1 cellular context compared by ENCODE assay signal in genomic region chr11:2301631-2302272, GRCh38.
TF ChIP-seq lines count a peak whose summit lies in the region.

Gene C11orf21, minus strand, starts transcription at chr11:2301918. Its CDS starts 110 bp downstream, at chr11:2301808.
A gene with protein sequence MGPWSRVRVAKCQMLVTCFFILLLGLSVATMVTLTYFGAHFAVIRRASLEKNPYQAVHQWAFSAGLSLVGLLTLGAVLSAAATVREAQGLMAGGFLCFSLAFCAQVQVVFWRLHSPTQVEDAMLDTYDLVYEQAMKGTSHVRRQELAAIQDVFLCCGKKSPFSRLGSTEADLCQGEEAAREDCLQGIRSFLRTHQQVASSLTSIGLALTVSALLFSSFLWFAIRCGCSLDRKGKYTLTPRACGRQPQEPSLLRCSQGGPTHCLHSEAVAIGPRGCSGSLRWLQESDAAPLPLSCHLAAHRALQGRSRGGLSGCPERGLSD (plus strand): TSS chr11:2302013. CDS start chr11:2302150, 137 bp downstream.

TF ChIP-seq in K562, 482 proteins besides CTCF, POLR2A, EP300 and RAD21 (continued from another document and continues in another):
- TF ChIP-seq XRCC4 (IDR thresholded peaks at IDR 0.05; ENCODE audit: extremely low read depth, insufficient read depth, insufficient read length): no peak
- TF ChIP-seq MYC (IDR thresholded peaks at IDR 0.05; ENCODE audit: low read depth, low read length): no peak
- TF ChIP-seq MYC (CRISPR knock-in tag; IDR thresholded peaks at IDR 0.05; ENCODE audit: borderline replicate concordance, low read depth): no peak
- no peak for TF ChIP-seq ZNF79 (CRISPR knock-in tag; IDR thresholded peaks at IDR 0.05; ENCODE audit: low read depth)
- TF ChIP-seq FUS (optimal IDR thresholded peaks at IDR 0.05; ENCODE audit: low read depth, low read length): no peak
- TF ChIP-seq GATA2 (CRISPR knock-in tag; IDR thresholded peaks at IDR 0.05): no peak
- no peak for TF ChIP-seq CHD4 (IDR thresholded peaks at IDR 0.05; ENCODE audit: insufficient read depth, insufficient replicate concordance, low read depth, low read length, poor library complexity, severe bottlenecking)
- TF ChIP-seq ARID1B (IDR thresholded peaks at IDR 0.05): 0 out of 2 replicates have a peak, but pooled peaks have one; percentile 16
- TF ChIP-seq ZBTB33 (CRISPR knock-in tag; IDR thresholded peaks at IDR 0.05): no peak
- no peak for TF ChIP-seq SRSF7 (optimal IDR thresholded peaks at IDR 0.05; ENCODE audit: low read depth, low read length)
- TF ChIP-seq ARHGAP35 (IDR thresholded peaks at IDR 0.05; ENCODE audit: partially characterized antibody): no peak
- no peak for TF ChIP-seq SMC3 (conservative IDR thresholded peaks at IDR 0.05; ENCODE audit: insufficient read depth, low read depth, low read length)
- no peak for TF ChIP-seq MXI1 (IDR thresholded peaks at IDR 0.05; ENCODE audit: low read depth, low read length)
- TF ChIP-seq POLR3G (IDR thresholded peaks at IDR 0.05; ENCODE audit: extremely low read depth, insufficient read length, insufficient replicate concordance): no peak
- TF ChIP-seq TEAD4 (IDR thresholded peaks at IDR 0.05; ENCODE audit: low read length): peak; percentile 47; the same call in 1 of the 2 replicates
- no peak for TF ChIP-seq TEAD4 (CRISPR knock-in tag; IDR thresholded peaks at IDR 0.05; ENCODE audit: borderline replicate concordance)
- no peak for TF ChIP-seq PHF8 (IDR thresholded peaks at IDR 0.05; ENCODE audit: borderline replicate concordance, low read length)
- no peak for TF ChIP-seq RBM17 (IDR thresholded peaks at IDR 0.05; ENCODE audit: borderline replicate concordance, low read depth, low read length)
- TF ChIP-seq, protein P1, sequence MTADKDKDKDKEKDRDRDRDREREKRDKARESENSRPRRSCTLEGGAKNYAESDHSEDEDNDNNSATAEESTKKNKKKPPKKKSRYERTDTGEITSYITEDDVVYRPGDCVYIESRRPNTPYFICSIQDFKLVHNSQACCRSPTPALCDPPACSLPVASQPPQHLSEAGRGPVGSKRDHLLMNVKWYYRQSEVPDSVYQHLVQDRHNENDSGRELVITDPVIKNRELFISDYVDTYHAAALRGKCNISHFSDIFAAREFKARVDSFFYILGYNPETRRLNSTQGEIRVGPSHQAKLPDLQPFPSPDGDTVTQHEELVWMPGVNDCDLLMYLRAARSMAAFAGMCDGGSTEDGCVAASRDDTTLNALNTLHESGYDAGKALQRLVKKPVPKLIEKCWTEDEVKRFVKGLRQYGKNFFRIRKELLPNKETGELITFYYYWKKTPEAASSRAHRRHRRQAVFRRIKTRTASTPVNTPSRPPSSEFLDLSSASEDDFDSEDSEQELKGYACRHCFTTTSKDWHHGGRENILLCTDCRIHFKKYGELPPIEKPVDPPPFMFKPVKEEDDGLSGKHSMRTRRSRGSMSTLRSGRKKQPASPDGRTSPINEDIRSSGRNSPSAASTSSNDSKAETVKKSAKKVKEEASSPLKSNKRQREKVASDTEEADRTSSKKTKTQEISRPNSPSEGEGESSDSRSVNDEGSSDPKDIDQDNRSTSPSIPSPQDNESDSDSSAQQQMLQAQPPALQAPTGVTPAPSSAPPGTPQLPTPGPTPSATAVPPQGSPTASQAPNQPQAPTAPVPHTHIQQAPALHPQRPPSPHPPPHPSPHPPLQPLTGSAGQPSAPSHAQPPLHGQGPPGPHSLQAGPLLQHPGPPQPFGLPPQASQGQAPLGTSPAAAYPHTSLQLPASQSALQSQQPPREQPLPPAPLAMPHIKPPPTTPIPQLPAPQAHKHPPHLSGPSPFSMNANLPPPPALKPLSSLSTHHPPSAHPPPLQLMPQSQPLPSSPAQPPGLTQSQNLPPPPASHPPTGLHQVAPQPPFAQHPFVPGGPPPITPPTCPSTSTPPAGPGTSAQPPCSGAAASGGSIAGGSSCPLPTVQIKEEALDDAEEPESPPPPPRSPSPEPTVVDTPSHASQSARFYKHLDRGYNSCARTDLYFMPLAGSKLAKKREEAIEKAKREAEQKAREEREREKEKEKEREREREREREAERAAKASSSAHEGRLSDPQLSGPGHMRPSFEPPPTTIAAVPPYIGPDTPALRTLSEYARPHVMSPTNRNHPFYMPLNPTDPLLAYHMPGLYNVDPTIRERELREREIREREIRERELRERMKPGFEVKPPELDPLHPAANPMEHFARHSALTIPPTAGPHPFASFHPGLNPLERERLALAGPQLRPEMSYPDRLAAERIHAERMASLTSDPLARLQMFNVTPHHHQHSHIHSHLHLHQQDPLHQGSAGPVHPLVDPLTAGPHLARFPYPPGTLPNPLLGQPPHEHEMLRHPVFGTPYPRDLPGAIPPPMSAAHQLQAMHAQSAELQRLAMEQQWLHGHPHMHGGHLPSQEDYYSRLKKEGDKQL (CRISPR knock-in tag; IDR thresholded peaks at IDR 0.05; ENCODE audit: borderline replicate concordance): no peak
- peak; percentile 20; the same call in 1 of the 2 replicates for TF ChIP-seq FOXP4 (CRISPR knock-in tag; IDR thresholded peaks at IDR 0.05; ENCODE audit: borderline replicate concordance)
- TF ChIP-seq, protein P2, sequence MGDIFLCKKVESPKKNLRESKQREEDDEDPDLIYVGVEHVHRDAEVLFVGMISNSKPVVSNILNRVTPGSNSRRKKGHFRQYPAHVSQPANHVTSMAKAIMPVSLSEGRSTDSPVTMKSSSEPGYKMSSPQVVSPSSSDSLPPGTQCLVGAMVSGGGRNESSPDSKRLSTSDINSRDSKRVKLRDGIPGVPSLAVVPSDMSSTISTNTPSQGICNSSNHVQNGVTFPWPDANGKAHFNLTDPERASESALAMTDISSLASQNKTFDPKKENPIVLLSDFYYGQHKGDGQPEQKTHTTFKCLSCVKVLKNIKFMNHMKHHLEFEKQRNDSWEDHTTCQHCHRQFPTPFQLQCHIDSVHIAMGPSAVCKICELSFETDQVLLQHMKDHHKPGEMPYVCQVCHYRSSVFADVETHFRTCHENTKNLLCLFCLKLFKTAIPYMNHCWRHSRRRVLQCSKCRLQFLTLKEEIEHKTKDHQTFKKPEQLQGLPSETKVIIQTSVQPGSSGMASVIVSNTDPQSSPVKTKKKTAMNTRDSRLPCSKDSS (IDR thresholded peaks at IDR 0.05; ENCODE audit: low read depth, partially characterized antibody): no peak
- TF ChIP-seq SREBF2 (CRISPR knock-in tag; IDR thresholded peaks at IDR 0.05): no peak
- no peak for TF ChIP-seq L3MBTL2 (IDR thresholded peaks at IDR 0.05)
- no peak for TF ChIP-seq ZNF146 (CRISPR knock-in tag; IDR thresholded peaks at IDR 0.05; ENCODE audit: unreplicated experiment)
- no peak for TF ChIP-seq E2F1 (CRISPR knock-in tag; IDR thresholded peaks at IDR 0.05)
- TF ChIP-seq ZNF695 (CRISPR knock-in tag; IDR thresholded peaks at IDR 0.05): no peak
- TF ChIP-seq HDAC6 (IDR thresholded peaks at IDR 0.05; ENCODE audit: low read depth, low read length): no peak
- no peak for TF ChIP-seq MTA3 (IDR thresholded peaks at IDR 0.05; ENCODE audit: borderline replicate concordance)
- no peak for TF ChIP-seq CGGBP1 (CRISPR knock-in tag; IDR thresholded peaks at IDR 0.05)
- no peak for TF ChIP-seq MECOM (CRISPR knock-in tag; IDR thresholded peaks at IDR 0.05)
- TF ChIP-seq HDGF (IDR thresholded peaks at IDR 0.05): peak; percentile 33; the same call in 1 of the 2 replicates
- TF ChIP-seq, protein P3, sequence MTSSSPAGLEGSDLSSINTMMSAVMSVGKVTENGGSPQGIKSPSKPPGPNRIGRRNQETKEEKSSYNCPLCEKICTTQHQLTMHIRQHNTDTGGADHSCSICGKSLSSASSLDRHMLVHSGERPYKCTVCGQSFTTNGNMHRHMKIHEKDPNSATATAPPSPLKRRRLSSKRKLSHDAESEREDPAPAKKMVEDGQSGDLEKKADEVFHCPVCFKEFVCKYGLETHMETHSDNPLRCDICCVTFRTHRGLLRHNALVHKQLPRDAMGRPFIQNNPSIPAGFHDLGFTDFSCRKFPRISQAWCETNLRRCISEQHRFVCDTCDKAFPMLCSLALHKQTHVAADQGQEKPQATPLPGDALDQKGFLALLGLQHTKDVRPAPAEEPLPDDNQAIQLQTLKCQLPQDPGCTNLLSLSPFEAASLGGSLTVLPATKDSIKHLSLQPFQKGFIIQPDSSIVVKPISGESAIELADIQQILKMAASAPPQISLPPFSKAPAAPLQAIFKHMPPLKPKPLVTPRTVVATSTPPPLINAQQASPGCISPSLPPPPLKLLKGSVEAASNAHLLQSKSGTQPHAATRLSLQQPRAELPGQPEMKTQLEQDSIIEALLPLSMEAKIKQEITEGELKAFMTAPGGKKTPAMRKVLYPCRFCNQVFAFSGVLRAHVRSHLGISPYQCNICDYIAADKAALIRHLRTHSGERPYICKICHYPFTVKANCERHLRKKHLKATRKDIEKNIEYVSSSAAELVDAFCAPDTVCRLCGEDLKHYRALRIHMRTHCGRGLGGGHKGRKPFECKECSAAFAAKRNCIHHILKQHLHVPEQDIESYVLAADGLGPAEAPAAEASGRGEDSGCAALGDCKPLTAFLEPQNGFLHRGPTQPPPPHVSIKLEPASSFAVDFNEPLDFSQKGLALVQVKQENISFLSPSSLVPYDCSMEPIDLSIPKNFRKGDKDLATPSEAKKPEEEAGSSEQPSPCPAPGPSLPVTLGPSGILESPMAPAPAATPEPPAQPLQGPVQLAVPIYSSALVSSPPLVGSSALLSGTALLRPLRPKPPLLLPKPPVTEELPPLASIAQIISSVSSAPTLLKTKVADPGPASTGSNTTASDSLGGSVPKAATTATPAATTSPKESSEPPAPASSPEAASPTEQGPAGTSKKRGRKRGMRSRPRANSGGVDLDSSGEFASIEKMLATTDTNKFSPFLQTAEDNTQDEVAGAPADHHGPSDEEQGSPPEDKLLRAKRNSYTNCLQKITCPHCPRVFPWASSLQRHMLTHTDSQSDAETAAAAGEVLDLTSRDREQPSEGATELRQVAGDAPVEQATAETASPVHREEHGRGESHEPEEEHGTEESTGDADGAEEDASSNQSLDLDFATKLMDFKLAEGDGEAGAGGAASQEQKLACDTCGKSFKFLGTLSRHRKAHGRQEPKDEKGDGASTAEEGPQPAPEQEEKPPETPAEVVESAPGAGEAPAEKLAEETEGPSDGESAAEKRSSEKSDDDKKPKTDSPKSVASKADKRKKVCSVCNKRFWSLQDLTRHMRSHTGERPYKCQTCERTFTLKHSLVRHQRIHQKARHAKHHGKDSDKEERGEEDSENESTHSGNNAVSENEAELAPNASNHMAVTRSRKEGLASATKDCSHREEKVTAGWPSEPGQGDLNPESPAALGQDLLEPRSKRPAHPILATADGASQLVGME (CRISPR knock-in tag; IDR thresholded peaks at IDR 0.05): no peak
- no peak for TF ChIP-seq ILK (tag; IDR thresholded peaks at IDR 0.05; ENCODE audit: borderline replicate concordance, low read depth)
- peak; percentile 87 for TF ChIP-seq ZNF766 (CRISPR knock-in tag; conservative IDR thresholded peaks at IDR 0.05)
- TF ChIP-seq ZNF699 (CRISPR knock-in tag; IDR thresholded peaks at IDR 0.05; ENCODE audit: insufficient replicate concordance): no peak
- TF ChIP-seq TFAM (CRISPR knock-in tag; conservative IDR thresholded peaks at IDR 0.05): no peak
- peak; percentile 69 to 96 for TF ChIP-seq MAZ (CRISPR knock-in tag; conservative IDR thresholded peaks at IDR 0.05 in 1 of 2, IDR thresholded peaks at IDR 0.05 in 1 of 2)
- TF ChIP-seq MIER1 (IDR thresholded peaks at IDR 0.05; ENCODE audit: low read depth): no peak
- TF ChIP-seq SPI1 (IDR thresholded peaks at IDR 0.05; ENCODE audit: borderline replicate concordance, low read depth, low read length): 0 out of 2 replicates have a peak, but pooled peaks have one; percentile 4
- no peak for TF ChIP-seq E2F3 (CRISPR knock-in tag; IDR thresholded peaks at IDR 0.05)
- TF ChIP-seq NEUROD1 (IDR thresholded peaks at IDR 0.05; ENCODE audit: borderline replicate concordance, low read depth, low read length, partially characterized antibody): peak; percentile 29
- TF ChIP-seq HNRNPL (IDR thresholded peaks at IDR 0.05; ENCODE audit: low read depth, low read length): no peak
- TF ChIP-seq ZNF347 (CRISPR knock-in tag; IDR thresholded peaks at IDR 0.05; ENCODE audit: low read depth): no peak
- TF ChIP-seq MAFG (tag; conservative IDR thresholded peaks at IDR 0.05): no peak
- TF ChIP-seq SRSF9 (IDR thresholded peaks at IDR 0.05; ENCODE audit: borderline replicate concordance, low read depth, low read length): no peak
